Comparison of ENCODE assay signal across 7 cellular contexts in the genomic region with DNA sequence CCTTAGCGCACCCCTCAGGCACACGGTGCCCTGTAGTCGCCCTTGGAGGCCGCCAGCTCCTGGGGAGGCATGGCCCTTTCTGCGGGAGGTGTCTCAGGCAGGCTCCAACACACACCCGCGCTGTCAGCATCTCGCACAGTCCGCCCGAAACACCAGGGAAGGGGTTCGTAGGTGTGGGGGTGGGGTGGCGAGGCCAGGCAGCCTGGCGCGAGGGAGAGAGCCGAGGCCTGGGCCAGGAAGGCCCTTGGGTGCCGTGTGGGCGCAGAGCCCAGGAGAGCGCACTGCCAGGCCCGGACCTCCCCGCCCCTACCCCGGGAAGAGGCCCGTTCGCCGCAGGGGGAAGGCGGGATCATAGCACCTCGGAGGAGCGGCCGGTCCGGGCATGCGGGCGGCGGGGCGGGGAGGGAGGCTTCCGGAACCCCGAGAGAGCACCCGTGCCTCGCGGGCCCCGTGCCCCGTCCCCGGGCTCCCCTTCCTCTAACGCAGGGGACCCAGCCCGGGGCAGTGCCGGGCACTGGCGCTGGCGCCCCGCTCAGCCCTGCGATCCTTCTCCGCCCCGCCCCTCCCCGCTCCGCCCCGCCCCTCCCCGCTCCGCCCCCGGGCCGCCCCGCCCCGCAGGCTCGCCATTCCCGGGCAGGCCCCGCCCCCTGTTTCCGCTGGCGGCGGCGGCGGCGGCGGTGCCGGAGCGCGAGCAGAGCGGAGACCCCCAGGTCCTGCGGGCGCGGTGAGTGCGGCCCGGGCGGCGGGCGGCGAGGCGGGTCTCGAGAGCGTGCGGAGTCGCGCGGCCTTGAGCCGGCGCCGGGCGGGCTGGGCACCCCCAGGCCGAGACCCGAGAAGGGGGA. TPM values are rescaled to one million over a fixed set of nuclear protein-coding genes. Genes with fewer than 3 reads are reported as not detected.
DNase-seq lines count a peak whose midpoint lies in the region; ATAC-seq and TF ChIP-seq lines count a peak whose summit lies in the region.

A gene with protein sequence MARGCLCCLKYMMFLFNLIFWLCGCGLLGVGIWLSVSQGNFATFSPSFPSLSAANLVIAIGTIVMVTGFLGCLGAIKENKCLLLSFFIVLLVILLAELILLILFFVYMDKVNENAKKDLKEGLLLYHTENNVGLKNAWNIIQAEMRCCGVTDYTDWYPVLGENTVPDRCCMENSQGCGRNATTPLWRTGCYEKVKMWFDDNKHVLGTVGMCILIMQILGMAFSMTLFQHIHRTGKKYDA (plus strand): TSS at position 650 of the 842 bp plus-strand sequence. CDS start 123,815 bp downstream, outside the sequence.

- DNase-seq in NCI-H510A treated with DMSO at 0.1 percent for 48 hours (lab: John Stamatoyannopoulos, UW) = peak; percentile 86
- peak; percentile 55 for DNase-seq in activated T-cell treated with anti-CD3 and anti-CD28 coated beads for 24 hours (ENCODE audit: low read depth)
- peak; percentile 92 for DNase-seq in epidermal melanocyte (ENCODE audit: insufficient read length, low spot score)
- peak; percentile 60 for DNase-seq in mucosa of gallbladder (ENCODE audit: low spot score)
- peak; percentile 55 for DNase-seq in stimulated activated CD8-positive, alpha-beta memory T cell treated with anti-CD3 and anti-CD28 coated beads, Interleukin-4, amount 100 ng/mL, for 24 hours (ENCODE audit: low read depth)

- ATAC-seq in HG02970 (IDR thresholded peaks at IDR 0.05; ENCODE audit: low FRiP score, unreplicated experiment) = peak; percentile 58

- TF ChIP-seq POLR2A in GM15510 (IDR thresholded peaks at IDR 0.05; ENCODE audit: borderline replicate concordance, extremely low read depth, insufficient read length) = peak; percentile 25

RNA-seq across cellular contexts. Expression of the gene that starts here (rescaled TPM):
- 38.7 TPM for total RNA-seq in mucosa of gallbladder

Comparison
In these comparisons a context has a peak if more than half of its experiments do, and no peak if none do; other contexts are left out.
1. Peak in every context shown above with its lines: DNase-seq and ATAC-seq.